Comparison of ENCODE assay signal across 17 cellular contexts in genomic region chr10:61138728-61139127, GRCh38.
DNase-seq lines count a peak whose midpoint lies in the region; ATAC-seq, FAIRE-seq and TF ChIP-seq lines count a peak whose summit lies in the region.
"Had no signal": no experiment of that assay in that cellular context is flagged by ENCODE, and none has a peak within 500 bp of the region (broad histone marks: within the 10 kb centered on the region; RNA-seq: fewer than 3 reads in every experiment).

No MANE protein-coding gene starts in this region.

- peaks cover 20% of the 10 kb centered on the region for H3K9me3 Mint-ChIP-seq in mesothelial cell of epicardium
- H3K9me3 Mint-ChIP-seq in naive thymus-derived CD4-positive, alpha-beta T cell: peaks cover 0 to 2% (median 0%) of the 10 kb centered on the region in 11 donors
- H3K9me3 Mint-ChIP-seq: CD4-positive, CD25-positive, alpha-beta regulatory T cell had no signal

- no peaks in the 10 kb centered on the region for H3K27me3 Mint-ChIP-seq in mesothelial cell of epicardium (ENCODE audit: low read depth)
- H3K27me3 Mint-ChIP-seq in naive thymus-derived CD4-positive, alpha-beta T cell: peaks cover 0 to 20% (median 9%) of the 10 kb centered on the region in 5 donors
- H3K27me3 Mint-ChIP-seq: IgD-negative memory B cell had no signal

- no peaks in the 10 kb centered on the region for H3K79me2 ChIP-seq in H1 (ENCODE audit: control insufficient read depth in 1 of 2, insufficient read depth in 2 of 2, low read length in 2 of 2)

- no peak for TF ChIP-seq EP300 in H1 (IDR thresholded peaks at IDR 0.05; ENCODE audit: borderline replicate concordance in 1 of 2, low read depth in 2 of 2, low read length in 2 of 2)

- no peaks in the 10 kb centered on the region for H3K23me2 ChIP-seq in H1 (ENCODE audit: low read depth, low read length)

- H4K8ac ChIP-seq in IMR-90 (ENCODE audit: low read depth in 2 of 2, low read length in 2 of 2) (no peak overlapping the region), H1 (ENCODE audit: extremely low read depth, insufficient read depth, low read length) (no peak overlapping the region)

- in situ Hi-C loops in IMR-90 (cut with MboI; ENCODE audit: low sequenced_read_pairs): no loop called here

- TF ChIP-seq POLR2A in IMR-90 (IDR thresholded peaks at IDR 0.05; ENCODE audit: low read depth, low read length): no peak
- no peak for TF ChIP-seq POLR2A in H1 (IDR thresholded peaks at IDR 0.05; ENCODE audit: control extremely low read depth in 1 of 2, low read depth in 2 of 2, low read length in 2 of 2)

- peak overlapping the region; percentile 43 for H3K27ac Mint-ChIP-seq in mesothelial cell of epicardium
- H3K27ac Mint-ChIP-seq in naive thymus-derived CD4-positive, alpha-beta T cell: peak overlapping the region in 1 of 9 donors; percentile 17

- 0 out of 3 replicates have a peak overlapping the region, but pooled peaks have one; percentile 42 for H2BK15ac ChIP-seq in IMR-90 (ENCODE audit: low read depth, low read length)
- H2BK15ac ChIP-seq in H1 (ENCODE audit: low read length): no peak overlapping the region

- H3K4me2 ChIP-seq in IMR-90 (ENCODE audit: low read depth, low read length) (no peak overlapping the region), H1 (ENCODE audit: insufficient read depth in 1 of 2, low read depth in 2 of 2, low read length in 2 of 2) (0 out of 4 replicates have a peak overlapping the region, but pooled peaks of 1 of the 2 experiments have one; percentile 4)
- H3K4me2 ChIP-seq: BLaER1 treated with 17β-estradiol and CSF1 and Interleukin-3, amounts not matched to agents 10 nM and 100 nM had no signal

- no peak overlapping the region for H2AK5ac ChIP-seq in IMR-90 (ENCODE audit: low read depth, low read length)
- no peak overlapping the region for H2AK5ac ChIP-seq in H1 (ENCODE audit: low read depth, low read length)

- WGBS in IMR-90 (ENCODE audit: extremely low coverage in 2 of 2, insufficient read length in 1 of 2), 2 experiments: no CpG with 5 or more reads among the region's 2 CpGs
- 94% methylated on average over 2 of the region's 2 CpGs; no CpG with 5 or more reads in 1 of the 2 experiments for WGBS in H1 (ENCODE audit: extremely low coverage in 1 of 2, insufficient coverage in 1 of 2, insufficient read length in 1 of 2, insufficient replicate concordance in 2 of 2, low coverage in 1 of 2, low lambda C conversion rate in 2 of 2, missing lambda C conversion rate in 1 of 2), 2 experiments

- H3K79me1 ChIP-seq in IMR-90 (ENCODE audit: low read depth in 1 of 2, low read length in 2 of 2): no peaks in the 10 kb centered on the region
- H3K79me1 ChIP-seq in H1 (ENCODE audit: low read depth, low read length): no peaks in the 10 kb centered on the region

- intact Hi-C loops in A673 (cut with micrococcal nuclease; ENCODE audit: unreplicated experiment) (no loop called here), IMR-90 (cut with micrococcal nuclease) (loop anchor here (5.0 kb wide), 1 partner anchor 176 kb away; no protein-coding TSS in a partner anchor)
- intact Hi-C loops in naive thymus-derived CD4-positive, alpha-beta T cell (cut with micrococcal nuclease): no loop called here

- TF ChIP-seq RAD21 in IMR-90 (IDR thresholded peaks at IDR 0.05; ENCODE audit: low read length) (no peak), H1 (IDR thresholded peaks at IDR 0.05 in 1 of 2, conservative IDR thresholded peaks at IDR 0.05 in 1 of 2; ENCODE audit: low read depth in 2 of 2, low read length in 2 of 2) (no peak)

- H2BK120ac ChIP-seq in IMR-90 (ENCODE audit: low read depth, low read length): peak overlapping the region; percentile 80
- no peak overlapping the region for H2BK120ac ChIP-seq in H1 (replicated peaks; ENCODE audit: low read depth, low read length)

- ATAC-seq in IMR-90 (ENCODE audit: low read depth) (peak; percentile 52), GM21737 (IDR thresholded peaks at IDR 0.05; ENCODE audit: unreplicated experiment) (no peak)
- ATAC-seq in naive thymus-derived CD4-positive, alpha-beta T cell: no peak
- ATAC-seq: GM12878, HCT116 had no signal

- H3K27ac ChIP-seq in A673 (ENCODE audit: low read depth, low read length, poor library complexity, severe bottlenecking) (peak overlapping the region; percentile 39), IMR-90 (ENCODE audit: insufficient read depth, low read length) (no peak overlapping the region), H1 (ENCODE audit: low read depth, low read length) (no peak overlapping the region)
- H3K27ac ChIP-seq in naive thymus-derived CD4-positive, alpha-beta T cell (ENCODE audit: low read depth, low read length): no peak overlapping the region
- H3K27ac ChIP-seq: 22Rv1; BLaER1 treated with 17β-estradiol and CSF1 and Interleukin-3, amounts not matched to agents 10 nM and 100 nM had no signal

- CTCF ChIA-PET in A673 (lab: Charles Lee): no interaction called here
- CTCF ChIA-PET in IMR-90 (lab: Yijun Ruan, JAX): no interaction called here
- CTCF ChIA-PET in H1 (lab: Charles Lee; ENCODE audit: partially characterized antibody): interaction anchor here (0.6 kb wide), 1 partner anchor 320 kb away, joined by 3 read pairs; no protein-coding TSS in a partner anchor
- CTCF ChIA-PET in naive thymus-derived CD4-positive, alpha-beta T cell (lab: Charles Lee): no interaction called here

- H3K9ac ChIP-seq in IMR-90 (ENCODE audit: low read depth, low read length): no peak overlapping the region
- H3K9ac ChIP-seq in H1 (replicated peaks in 1 of 4; ENCODE audit: extremely low read depth in 1 of 4, low read depth in 3 of 4, low read length in 3 of 4): no peak overlapping the region
- H3K9ac ChIP-seq: BLaER1 treated with 17β-estradiol and CSF1 and Interleukin-3, amounts not matched to agents 10 nM and 100 nM had no signal

- H3K4me1 Mint-ChIP-seq in mesothelial cell of epicardium: peaks cover 23% of the 10 kb centered on the region
- H3K4me1 Mint-ChIP-seq in naive thymus-derived CD4-positive, alpha-beta T cell: peaks cover 0 to 2% (median 0%) of the 10 kb centered on the region in 7 donors

- DNase-seq in A673 (ENCODE audit: low spot score) (peak; percentile 82), IMR-90 (no peak), H1 (ENCODE audit: low read depth in 1 of 2, low spot score in 2 of 2) (no peak), mesothelial cell of epicardium (ENCODE audit: low spot score in 2 of 2, unreplicated experiment in 2 of 2) (no peak), amygdala (lab: John Stamatoyannopoulos, UW) (no peak), NCI-H187 treated with DMSO at 0.1 percent for 48 hours (lab: John Stamatoyannopoulos, UW) (no peak)
- no peak for DNase-seq in naive thymus-derived CD4-positive, alpha-beta T cell
- DNase-seq: CD4-positive, CD25-positive, alpha-beta regulatory T cell; DMS53 had no signal

- POLR2A ChIA-PET in A673 (lab: Charles Lee; ENCODE audit: low non-redundant PET): no interaction called here
- POLR2A ChIA-PET in IMR-90 (lab: Charles Lee; ENCODE audit: unreplicated experiment): interaction anchor here (0.5 kb wide), 1 partner anchor 451 kb away, joined by 3 read pairs; no protein-coding TSS in a partner anchor
- POLR2A ChIA-PET in H1 (lab: Charles Lee; ENCODE audit: partially characterized antibody): no interaction called here
- POLR2A ChIA-PET in naive thymus-derived CD4-positive, alpha-beta T cell (lab: Charles Lee): no interaction called here

- dilution Hi-C loops in IMR-90 (cut with HindIII; ENCODE audit: low sequenced_read_pairs, unreplicated experiment): no loop called here

- FAIRE-seq in H1 (lab: Jason Lieb, UNC): no peak
- FAIRE-seq: GM12878, GM18507, H54 had no signal

- no peak overlapping the region for H2BK12ac ChIP-seq in H1 (ENCODE audit: low read depth, low read length)

- TF ChIP-seq CTCF in A673 (conservative IDR thresholded peaks at IDR 0.05; ENCODE audit: low read depth, low read length) (no peak), IMR-90 (conservative IDR thresholded peaks at IDR 0.05; ENCODE audit: low read depth, low read length) (no peak), H1 (IDR thresholded peaks at IDR 0.05; ENCODE audit: control extremely low read depth in 1 of 3, insufficient read depth in 1 of 3, low read depth in 1 of 3, low read length in 3 of 3) (no peak), mesothelial cell of epicardium (IDR thresholded peaks at IDR 0.05; ENCODE audit: unreplicated experiment) (no peak)

- no peak overlapping the region for H2AFZ ChIP-seq in IMR-90 (replicated peaks; ENCODE audit: low read length, poor library complexity)
- 0 out of 2 replicates have a peak overlapping the region, but pooled peaks have one; percentile 31 for H2AFZ ChIP-seq in H1 (ENCODE audit: low read length)

- no peak overlapping the region for H2AK9ac ChIP-seq in IMR-90 (replicated peaks; ENCODE audit: low read depth, low read length, poor library complexity)

- H4K20me1 ChIP-seq in IMR-90 (ENCODE audit: insufficient read depth, low read length): no peaks in the 10 kb centered on the region
- H4K20me1 ChIP-seq in H1 (replicated peaks in 1 of 2; ENCODE audit: control insufficient read depth in 1 of 2, insufficient read depth in 2 of 2, low read length in 2 of 2): no peaks in the 10 kb centered on the region
- H4K20me1 ChIP-seq: BLaER1 treated with 17β-estradiol and CSF1 and Interleukin-3, amounts not matched to agents 10 nM and 100 nM had no signal

- peak overlapping the region; percentile 63; the same call in 1 of the 2 replicates for H3K23ac ChIP-seq in IMR-90 (ENCODE audit: low read depth, low read length)
- no peak overlapping the region for H3K23ac ChIP-seq in H1 (ENCODE audit: insufficient read length)

- H3K27me3 ChIP-seq in A673 (replicated peaks; ENCODE audit: insufficient read depth, low read depth, low read length, poor library complexity) (no peaks in the 10 kb centered on the region), IMR-90 (ENCODE audit: control insufficient read depth, insufficient read depth, low read length) (no peaks in the 10 kb centered on the region), H1 (replicated peaks in 1 of 4; ENCODE audit: control insufficient read depth in 3 of 4, extremely low read depth in 1 of 4, insufficient read depth in 3 of 4, low read length in 3 of 4) (no peaks in the 10 kb centered on the region)
- no peaks in the 10 kb centered on the region for H3K27me3 ChIP-seq in naive thymus-derived CD4-positive, alpha-beta T cell (ENCODE audit: control insufficient read depth in 2 of 2, insufficient read depth in 2 of 2, low read length in 2 of 2)
- H3K27me3 ChIP-seq: BLaER1 treated with 17β-estradiol and CSF1 and Interleukin-3, amounts not matched to agents 10 nM and 100 nM had no signal

- H3K4me1 ChIP-seq in A673 (ENCODE audit: insufficient read depth, low read length, poor library complexity, severe bottlenecking) (peaks cover 22% of the 10 kb centered on the region), IMR-90 (ENCODE audit: control insufficient read depth, insufficient read depth, low read length) (peaks cover 15% of the 10 kb centered on the region), H1 (replicated peaks in 1 of 4; ENCODE audit: control insufficient read depth in 3 of 4, insufficient read depth in 4 of 4, low read length in 3 of 4) (peaks cover 3 to 15% (median 8%) of the 10 kb centered on the region in 4 experiments; a peak in 6 of 7 replicates)
- H3K4me1 ChIP-seq in naive thymus-derived CD4-positive, alpha-beta T cell (ENCODE audit: control insufficient read depth in 2 of 2, insufficient read depth in 2 of 2, low read length in 2 of 2): no peaks in the 10 kb centered on the region
- H3K4me1 ChIP-seq: BLaER1 treated with 17β-estradiol and CSF1 and Interleukin-3, amounts not matched to agents 10 nM and 100 nM had no signal

- no peak overlapping the region for H3K56ac ChIP-seq in IMR-90 (ENCODE audit: extremely low read depth, insufficient read depth, low read length)
- H3K56ac ChIP-seq in H1 (replicated peaks; ENCODE audit: insufficient read length, low read depth, low read length): no peak overlapping the region

- H3K4me3 ChIP-seq in A673 (ENCODE audit: low read depth, low read length, poor library complexity, severe bottlenecking) (no peak overlapping the region), IMR-90 (ENCODE audit: insufficient read depth, low read depth, low read length) (no peak overlapping the region), H1 (ENCODE audit: extremely low read depth in 1 of 4, insufficient read depth in 2 of 4, low read depth in 3 of 4, low read length in 4 of 4) (no peak overlapping the region)
- H3K4me3 ChIP-seq in naive thymus-derived CD4-positive, alpha-beta T cell (ENCODE audit: low read length): no peak overlapping the region
- H3K4me3 ChIP-seq: BLaER1 treated with 17β-estradiol and CSF1 and Interleukin-3, amounts not matched to agents 10 nM and 100 nM; GM12878 had no signal

- H2BK5ac ChIP-seq in IMR-90 (ENCODE audit: low read depth, low read length, poor library complexity, severe bottlenecking) (no peak overlapping the region), H1 (ENCODE audit: low read depth, low read length) (no peak overlapping the region)

- H4K91ac ChIP-seq in IMR-90 (ENCODE audit: insufficient read depth, low read depth, low read length): peak overlapping the region; percentile 69; the same call in 1 of the 2 replicates
- H4K91ac ChIP-seq in H1 (replicated peaks; ENCODE audit: insufficient read length, low read length): no peak overlapping the region

- no peak overlapping the region for H3K4me3 Mint-ChIP-seq in mesothelial cell of epicardium
- no peak overlapping the region for H3K4me3 Mint-ChIP-seq in naive thymus-derived CD4-positive, alpha-beta T cell
- H3K4me3 Mint-ChIP-seq: IgD-negative memory B cell had no signal

- H3K36me3 ChIP-seq in A673 (ENCODE audit: insufficient read depth, low read length, poor library complexity, severe bottlenecking) (no peaks in the 10 kb centered on the region), IMR-90 (ENCODE audit: control insufficient read depth, insufficient read depth, low read length) (no peaks in the 10 kb centered on the region), H1 (ENCODE audit: control insufficient read depth in 2 of 4, insufficient read depth in 4 of 4, low read length in 3 of 4) (no peaks in the 10 kb centered on the region; a peak in 1 of 8 replicates)
- no peaks in the 10 kb centered on the region for H3K36me3 ChIP-seq in naive thymus-derived CD4-positive, alpha-beta T cell (ENCODE audit: control insufficient read depth in 2 of 3, insufficient read depth in 3 of 3, low read length in 3 of 3)
- H3K36me3 ChIP-seq: BLaER1 treated with 17β-estradiol and CSF1 and Interleukin-3, amounts not matched to agents 10 nM and 100 nM had no signal

- peaks cover 11% of the 10 kb centered on the region for H3K9me1 ChIP-seq in IMR-90 (ENCODE audit: insufficient read depth, low read length)

- H4K5ac ChIP-seq in IMR-90 (ENCODE audit: low read depth, low read length): no peak overlapping the region; the same call in 1 of the 2 replicates
- no peak overlapping the region for H4K5ac ChIP-seq in H1 (ENCODE audit: insufficient read length, low read depth, low read length)

- H3K18ac ChIP-seq in IMR-90 (ENCODE audit: low read depth, low read length) (peak overlapping the region; percentile 41; the same call in 1 of the 2 replicates), H1 (ENCODE audit: extremely low read depth, low read length) (no peak overlapping the region)

- no TSS peak for BruUV-seq in A673 (replicated peaks; lab: Mats Ljungman, UMichigan)
- BruUV-seq in IMR-90 (replicated peaks; lab: Mats Ljungman, UMichigan): no TSS peak

- H3K36me3 Mint-ChIP-seq in mesothelial cell of epicardium: peaks cover 5% of the 10 kb centered on the region
- H3K36me3 Mint-ChIP-seq in naive thymus-derived CD4-positive, alpha-beta T cell: no peaks in the 10 kb centered on the region
- H3K36me3 Mint-ChIP-seq: CD4-positive, CD25-positive, alpha-beta regulatory T cell; IgD-negative memory B cell had no signal

- peak overlapping the region; percentile 65 for H3K4ac ChIP-seq in IMR-90 (ENCODE audit: low read depth, low read length)
- no peak overlapping the region for H3K4ac ChIP-seq in H1 (replicated peaks; ENCODE audit: insufficient read length, low read depth, low read length)

- H3K14ac ChIP-seq in IMR-90 (replicated peaks; ENCODE audit: low read depth, low read length): peak overlapping the region; percentile 83
- no peak overlapping the region for H3K14ac ChIP-seq in H1 (ENCODE audit: insufficient read length)

- H2BK20ac ChIP-seq in IMR-90 (ENCODE audit: low read depth, low read length) (peak overlapping the region; percentile 93), H1 (ENCODE audit: low read length) (peak overlapping the region; percentile 9; the same call in 1 of the 2 replicates)

- H3K9me3 ChIP-seq in A673 (ENCODE audit: low read depth, low read length, poor library complexity, severe bottlenecking): no peaks in the 10 kb centered on the region
- H3K9me3 ChIP-seq in IMR-90 (ENCODE audit: control insufficient read depth, insufficient read depth, low read length): no peaks in the 10 kb centered on the region
- H3K9me3 ChIP-seq in H1 (ENCODE audit: insufficient read depth in 2 of 2, low read depth in 1 of 2, low read length in 1 of 2): peaks cover 2 to 12% of the 10 kb centered on the region in 2 experiments; a peak in 3 of 4 replicates
- no peaks in the 10 kb centered on the region for H3K9me3 ChIP-seq in naive thymus-derived CD4-positive, alpha-beta T cell (ENCODE audit: control insufficient read depth in 2 of 3, low read length in 3 of 3)
